Comparison of ENCODE assay signal across 12 cellular contexts in genomic region chr2:152613235-152613634, GRCh38.
A peak's percentile ranks its signal among the peaks of the same experiment; 100 is the strongest.
DNase-seq lines count a peak whose midpoint lies in the region; ATAC-seq and TF ChIP-seq lines count a peak whose summit lies in the region.
"Had no signal": no experiment of that assay in that cellular context is flagged by ENCODE, and none has a peak within 500 bp of the region (broad histone marks: within the 10 kb centered on the region; RNA-seq: fewer than 3 reads in every experiment).

No MANE protein-coding gene starts in this region.

- H3K9me3 ChIP-seq in neutrophil = no peaks in the 10 kb centered on the region
- H3K9me3 ChIP-seq: colonic mucosa, vagina had no signal

- H3K27me3 ChIP-seq in neutrophil = no peaks in the 10 kb centered on the region
- H3K27me3 ChIP-seq: colonic mucosa, vagina had no signal

- TF ChIP-seq CTCF in neutrophil (IDR thresholded peaks at IDR 0.05) = no peak

- ATAC-seq in GM18502 (IDR thresholded peaks at IDR 0.05; ENCODE audit: poor library complexity, unreplicated experiment) = peak; percentile 37
- no peak for ATAC-seq in HG03280 (IDR thresholded peaks at IDR 0.05; ENCODE audit: unreplicated experiment)
- ATAC-seq: activated T-cell treated with anti-CD3 and anti-CD28 coated beads, Interleukin-2, amount 50 U/mL, for 4 hours had no signal

- H3K4me1 ChIP-seq in neutrophil (ENCODE audit: control insufficient read depth in 1 of 2, insufficient read depth in 1 of 2, low read depth in 1 of 2, low read length in 1 of 2) = peaks cover 33 to 42% of the 10 kb centered on the region in 2 experiments
- H3K4me1 ChIP-seq: colonic mucosa had no signal

- H3K27ac ChIP-seq in neutrophil = peak overlapping the region; percentile 98
- H3K27ac ChIP-seq: colonic mucosa, vagina had no signal

- peak overlapping the region in 1 of 2 experiments; percentile 57 for H3K4me3 ChIP-seq in neutrophil (ENCODE audit: low read depth in 1 of 2, low read length in 1 of 2)
- H3K4me3 ChIP-seq: colonic mucosa, vagina had no signal

- H3K36me3 ChIP-seq in neutrophil = no peaks in the 10 kb centered on the region
- H3K36me3 ChIP-seq: colonic mucosa had no signal

- DNase-seq in HCEC 1CT (peak; percentile 49), NCI-H748 (lab: John Stamatoyannopoulos, UW; ENCODE audit: unreplicated experiment) (peak; percentile 83), SHP77 treated with DMSO at 0.1 percent for 48 hours (lab: John Stamatoyannopoulos, UW) (no peak), iPS-NIHi7 (ENCODE audit: extremely low spot score) (no peak), NCI-H187 (lab: John Stamatoyannopoulos, UW) (no peak)
- DNase-seq: activated T-cell treated with anti-CD3 and anti-CD28 coated beads, Interleukin-2, amount 50 U/mL, for 4 hours; colonic mucosa; stimulated activated CD4-positive, alpha-beta T cell treated with anti-CD3 and anti-CD28 coated beads, Interleukin-4, amount 100 ng/mL, for 4 hours had no signal

Comparison
In these comparisons a context has a peak if more than half of its experiments do, and no peak if none do; other contexts are left out.
1. DNase-seq: peak in HCEC 1CT (single experiment) and NCI-H748 (single experiment); none in SHP77 treated with DMSO at 0.1 percent for 48 hours (single experiment), iPS-NIHi7 (single experiment) and NCI-H187 (0 of 2).